In genomic region chr13:75302031-75302430, GRCh38 we compare ENCODE assay signal across 1 cellular context.
A peak's percentile ranks its signal among the peaks of the same experiment; 100 is the strongest.
TF ChIP-seq lines count a peak whose summit lies in the region.

No MANE protein-coding gene starts in this region.

TF ChIP-seq in HepG2, 621 proteins besides CTCF, POLR2A, EP300 and RAD21 (continued from another document and continues in another):
- TF ChIP-seq ZNF609 (CRISPR knock-in tag; IDR thresholded peaks at IDR 0.05; ENCODE audit: borderline replicate concordance) (peak; percentile 73; the same call in 1 of the 2 replicates), ZNF878 (CRISPR knock-in tag; IDR thresholded peaks at IDR 0.05) (no peak), LCORL (IDR thresholded peaks at IDR 0.05) (peak; percentile 29; the same call in 1 of the 2 replicates), LCORL (CRISPR knock-in tag; IDR thresholded peaks at IDR 0.05) (peak; percentile 54; the same call in 1 of the 2 replicates), ZNF607 (CRISPR knock-in tag; IDR thresholded peaks at IDR 0.05; ENCODE audit: borderline replicate concordance) (no peak), CEBPB (IDR thresholded peaks at IDR 0.05; ENCODE audit: borderline replicate concordance, low read depth, low read length) (no peak), MEF2D (CRISPR knock-in tag; IDR thresholded peaks at IDR 0.05) (no peak), ZMYM4 (CRISPR knock-in tag; IDR thresholded peaks at IDR 0.05) (peak; percentile 65; the same call in 1 of the 2 replicates), BCL3 (CRISPR knock-in tag; IDR thresholded peaks at IDR 0.05) (no peak), HIC2 (CRISPR knock-in tag; IDR thresholded peaks at IDR 0.05; ENCODE audit: low read depth) (no peak), THYN1 (CRISPR knock-in tag; IDR thresholded peaks at IDR 0.05; ENCODE audit: borderline replicate concordance, low read depth) (no peak), EHMT2 (IDR thresholded peaks at IDR 0.05; ENCODE audit: borderline replicate concordance, low read depth, low read length) (no peak), PRPF4 (IDR thresholded peaks at IDR 0.05; ENCODE audit: low read depth, low read length, poor library complexity, severe bottlenecking) (no peak), KLF16 (CRISPR knock-in tag; IDR thresholded peaks at IDR 0.05) (0 out of 4 replicates have a peak, but pooled peaks of 1 of the 2 experiments have one; percentile 40), MIER2 (CRISPR knock-in tag; IDR thresholded peaks at IDR 0.05) (no peak), FOXJ3 (CRISPR knock-in tag; IDR thresholded peaks at IDR 0.05; ENCODE audit: borderline replicate concordance) (peak; percentile 89; the same call in 1 of the 2 replicates), NFE2L2 (IDR thresholded peaks at IDR 0.05; ENCODE audit: low read length) (no peak), BORCS8-MEF2B (CRISPR knock-in tag; IDR thresholded peaks at IDR 0.05) (no peak), ZNF136 (CRISPR knock-in tag; IDR thresholded peaks at IDR 0.05; ENCODE audit: low read depth) (no peak), HNF4A (CRISPR knock-in tag; IDR thresholded peaks at IDR 0.05) (peak; percentile 56), PITX1 (CRISPR knock-in tag; IDR thresholded peaks at IDR 0.05) (peak; percentile 80), SALL1 (CRISPR knock-in tag; IDR thresholded peaks at IDR 0.05) (peak; percentile 36; the same call in 1 of the 2 replicates), ZNF678 (CRISPR knock-in tag; IDR thresholded peaks at IDR 0.05) (no peak), RBM39 (IDR thresholded peaks at IDR 0.05; ENCODE audit: low read depth, low read length, poor library complexity, severe bottlenecking) (no peak)
- TF ChIP-seq, protein P1, sequence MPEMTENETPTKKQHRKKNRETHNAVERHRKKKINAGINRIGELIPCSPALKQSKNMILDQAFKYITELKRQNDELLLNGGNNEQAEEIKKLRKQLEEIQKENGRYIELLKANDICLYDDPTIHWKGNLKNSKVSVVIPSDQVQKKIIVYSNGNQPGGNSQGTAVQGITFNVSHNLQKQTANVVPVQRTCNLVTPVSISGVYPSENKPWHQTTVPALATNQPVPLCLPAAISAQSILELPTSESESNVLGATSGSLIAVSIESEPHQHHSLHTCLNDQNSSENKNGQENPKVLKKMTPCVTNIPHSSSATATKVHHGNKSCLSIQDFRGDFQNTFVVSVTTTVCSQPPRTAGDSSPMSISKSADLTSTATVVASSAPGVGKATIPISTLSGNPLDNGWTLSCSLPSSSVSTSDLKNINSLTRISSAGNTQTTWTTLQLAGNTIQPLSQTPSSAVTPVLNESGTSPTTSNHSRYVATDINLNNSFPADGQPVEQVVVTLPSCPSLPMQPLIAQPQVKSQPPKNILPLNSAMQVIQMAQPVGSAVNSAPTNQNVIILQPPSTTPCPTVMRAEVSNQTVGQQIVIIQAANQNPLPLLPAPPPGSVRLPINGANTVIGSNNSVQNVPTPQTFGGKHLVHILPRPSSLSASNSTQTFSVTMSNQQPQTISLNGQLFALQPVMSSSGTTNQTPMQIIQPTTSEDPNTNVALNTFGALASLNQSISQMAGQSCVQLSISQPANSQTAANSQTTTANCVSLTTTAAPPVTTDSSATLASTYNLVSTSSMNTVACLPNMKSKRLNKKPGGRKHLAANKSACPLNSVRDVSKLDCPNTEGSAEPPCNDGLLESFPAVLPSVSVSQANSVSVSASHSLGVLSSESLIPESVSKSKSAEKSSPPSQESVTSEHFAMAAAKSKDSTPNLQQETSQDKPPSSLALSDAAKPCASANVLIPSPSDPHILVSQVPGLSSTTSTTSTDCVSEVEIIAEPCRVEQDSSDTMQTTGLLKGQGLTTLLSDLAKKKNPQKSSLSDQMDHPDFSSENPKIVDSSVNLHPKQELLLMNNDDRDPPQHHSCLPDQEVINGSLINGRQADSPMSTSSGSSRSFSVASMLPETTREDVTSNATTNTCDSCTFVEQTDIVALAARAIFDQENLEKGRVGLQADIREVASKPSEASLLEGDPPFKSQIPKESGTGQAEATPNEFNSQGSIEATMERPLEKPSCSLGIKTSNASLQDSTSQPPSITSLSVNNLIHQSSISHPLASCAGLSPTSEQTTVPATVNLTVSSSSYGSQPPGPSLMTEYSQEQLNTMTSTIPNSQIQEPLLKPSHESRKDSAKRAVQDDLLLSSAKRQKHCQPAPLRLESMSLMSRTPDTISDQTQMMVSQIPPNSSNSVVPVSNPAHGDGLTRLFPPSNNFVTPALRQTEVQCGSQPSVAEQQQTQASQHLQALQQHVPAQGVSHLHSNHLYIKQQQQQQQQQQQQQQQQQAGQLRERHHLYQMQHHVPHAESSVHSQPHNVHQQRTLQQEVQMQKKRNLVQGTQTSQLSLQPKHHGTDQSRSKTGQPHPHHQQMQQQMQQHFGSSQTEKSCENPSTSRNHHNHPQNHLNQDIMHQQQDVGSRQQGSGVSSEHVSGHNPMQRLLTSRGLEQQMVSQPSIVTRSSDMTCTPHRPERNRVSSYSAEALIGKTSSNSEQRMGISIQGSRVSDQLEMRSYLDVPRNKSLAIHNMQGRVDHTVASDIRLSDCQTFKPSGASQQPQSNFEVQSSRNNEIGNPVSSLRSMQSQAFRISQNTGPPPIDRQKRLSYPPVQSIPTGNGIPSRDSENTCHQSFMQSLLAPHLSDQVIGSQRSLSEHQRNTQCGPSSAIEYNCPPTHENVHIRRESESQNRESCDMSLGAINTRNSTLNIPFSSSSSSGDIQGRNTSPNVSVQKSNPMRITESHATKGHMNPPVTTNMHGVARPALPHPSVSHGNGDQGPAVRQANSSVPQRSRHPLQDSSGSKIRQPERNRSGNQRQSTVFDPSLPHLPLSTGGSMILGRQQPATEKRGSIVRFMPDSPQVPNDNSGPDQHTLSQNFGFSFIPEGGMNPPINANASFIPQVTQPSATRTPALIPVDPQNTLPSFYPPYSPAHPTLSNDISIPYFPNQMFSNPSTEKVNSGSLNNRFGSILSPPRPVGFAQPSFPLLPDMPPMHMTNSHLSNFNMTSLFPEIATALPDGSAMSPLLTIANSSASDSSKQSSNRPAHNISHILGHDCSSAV (CRISPR knock-in tag; IDR thresholded peaks at IDR 0.05; ENCODE audit: borderline replicate concordance): no peak
- TF ChIP-seq, protein P2, sequence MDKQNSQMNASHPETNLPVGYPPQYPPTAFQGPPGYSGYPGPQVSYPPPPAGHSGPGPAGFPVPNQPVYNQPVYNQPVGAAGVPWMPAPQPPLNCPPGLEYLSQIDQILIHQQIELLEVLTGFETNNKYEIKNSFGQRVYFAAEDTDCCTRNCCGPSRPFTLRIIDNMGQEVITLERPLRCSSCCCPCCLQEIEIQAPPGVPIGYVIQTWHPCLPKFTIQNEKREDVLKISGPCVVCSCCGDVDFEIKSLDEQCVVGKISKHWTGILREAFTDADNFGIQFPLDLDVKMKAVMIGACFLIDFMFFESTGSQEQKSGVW (CRISPR knock-in tag; IDR thresholded peaks at IDR 0.05; ENCODE audit: borderline replicate concordance): no peak
- TF ChIP-seq, protein P3, sequence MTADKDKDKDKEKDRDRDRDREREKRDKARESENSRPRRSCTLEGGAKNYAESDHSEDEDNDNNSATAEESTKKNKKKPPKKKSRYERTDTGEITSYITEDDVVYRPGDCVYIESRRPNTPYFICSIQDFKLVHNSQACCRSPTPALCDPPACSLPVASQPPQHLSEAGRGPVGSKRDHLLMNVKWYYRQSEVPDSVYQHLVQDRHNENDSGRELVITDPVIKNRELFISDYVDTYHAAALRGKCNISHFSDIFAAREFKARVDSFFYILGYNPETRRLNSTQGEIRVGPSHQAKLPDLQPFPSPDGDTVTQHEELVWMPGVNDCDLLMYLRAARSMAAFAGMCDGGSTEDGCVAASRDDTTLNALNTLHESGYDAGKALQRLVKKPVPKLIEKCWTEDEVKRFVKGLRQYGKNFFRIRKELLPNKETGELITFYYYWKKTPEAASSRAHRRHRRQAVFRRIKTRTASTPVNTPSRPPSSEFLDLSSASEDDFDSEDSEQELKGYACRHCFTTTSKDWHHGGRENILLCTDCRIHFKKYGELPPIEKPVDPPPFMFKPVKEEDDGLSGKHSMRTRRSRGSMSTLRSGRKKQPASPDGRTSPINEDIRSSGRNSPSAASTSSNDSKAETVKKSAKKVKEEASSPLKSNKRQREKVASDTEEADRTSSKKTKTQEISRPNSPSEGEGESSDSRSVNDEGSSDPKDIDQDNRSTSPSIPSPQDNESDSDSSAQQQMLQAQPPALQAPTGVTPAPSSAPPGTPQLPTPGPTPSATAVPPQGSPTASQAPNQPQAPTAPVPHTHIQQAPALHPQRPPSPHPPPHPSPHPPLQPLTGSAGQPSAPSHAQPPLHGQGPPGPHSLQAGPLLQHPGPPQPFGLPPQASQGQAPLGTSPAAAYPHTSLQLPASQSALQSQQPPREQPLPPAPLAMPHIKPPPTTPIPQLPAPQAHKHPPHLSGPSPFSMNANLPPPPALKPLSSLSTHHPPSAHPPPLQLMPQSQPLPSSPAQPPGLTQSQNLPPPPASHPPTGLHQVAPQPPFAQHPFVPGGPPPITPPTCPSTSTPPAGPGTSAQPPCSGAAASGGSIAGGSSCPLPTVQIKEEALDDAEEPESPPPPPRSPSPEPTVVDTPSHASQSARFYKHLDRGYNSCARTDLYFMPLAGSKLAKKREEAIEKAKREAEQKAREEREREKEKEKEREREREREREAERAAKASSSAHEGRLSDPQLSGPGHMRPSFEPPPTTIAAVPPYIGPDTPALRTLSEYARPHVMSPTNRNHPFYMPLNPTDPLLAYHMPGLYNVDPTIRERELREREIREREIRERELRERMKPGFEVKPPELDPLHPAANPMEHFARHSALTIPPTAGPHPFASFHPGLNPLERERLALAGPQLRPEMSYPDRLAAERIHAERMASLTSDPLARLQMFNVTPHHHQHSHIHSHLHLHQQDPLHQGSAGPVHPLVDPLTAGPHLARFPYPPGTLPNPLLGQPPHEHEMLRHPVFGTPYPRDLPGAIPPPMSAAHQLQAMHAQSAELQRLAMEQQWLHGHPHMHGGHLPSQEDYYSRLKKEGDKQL (CRISPR knock-in tag; IDR thresholded peaks at IDR 0.05; ENCODE audit: low read depth): peak; percentile 40; the same call in 1 of the 2 replicates
